Comparison of ENCODE assay signal across 21 cellular contexts in the genomic region with DNA sequence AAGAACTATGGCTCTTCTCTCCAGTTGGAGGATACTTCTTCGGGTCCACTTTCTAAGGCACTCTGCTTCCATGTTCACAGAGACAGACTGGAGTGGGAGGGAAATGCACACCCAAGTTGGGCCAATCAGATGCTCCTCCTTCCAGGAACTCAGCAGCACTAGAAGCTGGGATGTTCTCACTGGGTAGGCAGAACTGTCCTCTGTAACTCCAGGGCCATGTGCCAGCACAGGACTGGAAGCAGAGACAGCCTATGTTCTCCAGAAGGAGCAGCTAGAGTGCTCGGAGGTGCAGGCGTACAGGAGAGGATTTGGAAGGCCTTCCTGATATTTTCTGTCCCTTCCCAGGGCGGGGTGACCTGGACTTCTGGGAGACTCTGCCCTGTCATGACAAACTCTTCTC. TPM values are rescaled to one million over a fixed set of nuclear protein-coding genes. Genes with fewer than 3 reads are reported as not detected.
DNase-seq lines count a peak whose midpoint lies in the region; ATAC-seq and TF ChIP-seq lines count a peak whose summit lies in the region.
"Had no signal": no experiment of that assay in that cellular context is flagged by ENCODE, and none has a peak within 500 bp of the region (broad histone marks: within the 10 kb centered on the region; RNA-seq: fewer than 3 reads in every experiment).

No MANE protein-coding gene starts in this region.

- H3K4me3 Mint-ChIP-seq in brain = no peak overlapping the region
- H3K4me3 Mint-ChIP-seq: activated CD8-positive, alpha-beta T cell treated with anti-CD3 and anti-CD28 coated beads, Interleukin-2, amount 10 ng/mL, durations not matched to agents 7 days and 5 days; activated naive CD8-positive, alpha-beta T cell treated with anti-CD3 and anti-CD28 coated beads, Interleukin-2, amount 50 U/mL, for 24 hours had no signal

- no peaks in the 10 kb centered on the region for H3K9me3 ChIP-seq in left ventricle myocardium inferior (replicated peaks)
- H3K9me3 ChIP-seq: SJSA1, thoracic aorta had no signal

- TF ChIP-seq CTCF in brain (conservative IDR thresholded peaks at IDR 0.05) (no peak), left ventricle myocardium inferior (IDR thresholded peaks at IDR 0.05; ENCODE audit: borderline replicate concordance) (no peak)

- H3K4me3 ChIP-seq in left ventricle myocardium inferior = no peak overlapping the region
- H3K4me3 ChIP-seq: GM23248, SJSA1, thoracic aorta had no signal

- H3K27ac ChIP-seq in left ventricle myocardium inferior (replicated peaks) = peak overlapping the region; percentile 35
- H3K27ac ChIP-seq: C4-2B, GM23248, SJSA1, thoracic aorta had no signal

- DNase-seq in DMS 273 (lab: John Stamatoyannopoulos, UW; ENCODE audit: unreplicated experiment) = peak; percentile 50
- DNase-seq in left ventricle myocardium inferior = no peak
- DNase-seq in sciatic nerve (ENCODE audit: low spot score) = no peak
- no peak for DNase-seq in NCI-H748 treated with DMSO at 0.1 percent for 48 hours (lab: John Stamatoyannopoulos, UW)
- DNase-seq in NK-92 (lab: John Stamatoyannopoulos, UW; ENCODE audit: unreplicated experiment) = no peak
- DNase-seq in activated effector memory CD4-positive, alpha-beta T cell treated with anti-CD3 and anti-CD28 coated beads, Interleukin-2, amount 50 U/mL, for 16 hours = no peak
- DNase-seq in NCI-H1417 treated with DMSO at 0.1 percent for 48 hours (lab: John Stamatoyannopoulos, UW) = no peak
- DNase-seq: activated CD8-positive, alpha-beta T cell treated with anti-CD3 and anti-CD28 coated beads, Interleukin-2, amount 10 ng/mL, durations not matched to agents 7 days and 5 days; activated gamma-delta T cell; activated naive CD8-positive, alpha-beta T cell treated with anti-CD3 and anti-CD28 coated beads, Interleukin-2, amount 50 U/mL, for 24 hours; activated T-cell treated with anti-CD3 and anti-CD28 coated beads for 4 hours; GM23248; NCI-H1105 treated with DMSO at 0.1 percent for 48 hours; NCI-H2107; stimulated activated CD4-positive, alpha-beta T cell treated with anti-CD3 and anti-CD28 coated beads, Interleukin-12 subunit alpha, Interleukin-12 subunit beta, amount 100 ng/mL, for 4 hours; stimulated activated CD4-positive, alpha-beta T cell treated with anti-CD3 and anti-CD28 coated beads, Interleukin-4, amount 100 ng/mL, for 4 hours; stimulated activated naive CD4-positive, alpha-beta T cell had no signal

- ATAC-seq in sciatic nerve = peak; percentile 41
- ATAC-seq: activated CD8-positive, alpha-beta T cell treated with anti-CD3 and anti-CD28 coated beads, Interleukin-2, amount 10 ng/mL, durations not matched to agents 7 days and 5 days; activated naive CD8-positive, alpha-beta T cell treated with anti-CD3 and anti-CD28 coated beads, Interleukin-2, amount 50 U/mL, for 24 hours had no signal

- H3K36me3 Mint-ChIP-seq in brain = peaks cover 28% of the 10 kb centered on the region

- H3K4me1 Mint-ChIP-seq in brain = peaks cover 80% of the 10 kb centered on the region

- intact Hi-C loops in left ventricle myocardium inferior (cut with micrococcal nuclease) = no loop called here
- intact Hi-C loops in sciatic nerve (cut with DNase I) = loop anchor here (10.0 kb wide), 1 partner anchor 138 kb away; no protein-coding TSS in a partner anchor

- peak overlapping the region in 4 of 5 experiments; percentile 66 to 92 (median 78) for H3K27ac Mint-ChIP-seq in brain
- H3K27ac Mint-ChIP-seq: activated CD8-positive, alpha-beta T cell treated with anti-CD3 and anti-CD28 coated beads, Interleukin-2, amount 10 ng/mL, durations not matched to agents 7 days and 5 days; activated naive CD8-positive, alpha-beta T cell treated with anti-CD3 and anti-CD28 coated beads, Interleukin-2, amount 50 U/mL, for 24 hours had no signal

- no peaks in the 10 kb centered on the region for H3K27me3 ChIP-seq in left ventricle myocardium inferior (ENCODE audit: low read depth)
- H3K27me3 ChIP-seq: SJSA1 had no signal

- peaks cover 39% of the 10 kb centered on the region for H3K4me1 ChIP-seq in left ventricle myocardium inferior
- H3K4me1 ChIP-seq: SJSA1 had no signal

- peaks cover 8% of the 10 kb centered on the region for H3K27me3 Mint-ChIP-seq in brain
- H3K27me3 Mint-ChIP-seq: activated naive CD8-positive, alpha-beta T cell treated with anti-CD3 and anti-CD28 coated beads, Interleukin-2, amount 50 U/mL, for 24 hours had no signal

- H3K36me3 ChIP-seq in left ventricle myocardium inferior = peaks cover 46% of the 10 kb centered on the region

- no peaks in the 10 kb centered on the region for H3K9me3 Mint-ChIP-seq in brain
- H3K9me3 Mint-ChIP-seq: activated naive CD8-positive, alpha-beta T cell treated with anti-CD3 and anti-CD28 coated beads, Interleukin-2, amount 50 U/mL, for 24 hours had no signal

RNA-seq across cellular contexts. Expression of a gene that starts 50.0 kb away (rescaled TPM):
- polyA plus RNA-seq in brain (ENCODE audit: insufficient read depth, low read depth, low replicate concordance) = 39.4 TPM
- total RNA-seq in left ventricle myocardium inferior (10.2 TPM), sciatic nerve (257 TPM)

Comparison
In these comparisons a context has a peak if more than half of its experiments do, and no peak if none do; other contexts are left out.
1. RNA of a gene that starts 50.0 kb away (total RNA-seq): 257 TPM in sciatic nerve (single experiment); 10.2 TPM in left ventricle myocardium inferior (single experiment); every median in the first group is over 10 times any median in the second.